ENCODE assay signal across 23 cellular contexts in genomic region chr19:17542042-17542441, GRCh38. TPM values are rescaled to one million over a fixed set of nuclear protein-coding genes. Genes with fewer than 3 reads are reported as not detected.
DNase-seq lines count a peak whose midpoint lies in the region; ATAC-seq and TF ChIP-seq lines count a peak whose summit lies in the region.
"Had no signal": no experiment of that assay in that cellular context is flagged by ENCODE, and none has a peak within 500 bp of the region (broad histone marks: within the 10 kb centered on the region; RNA-seq: fewer than 3 reads in every experiment).

No MANE protein-coding gene starts in this region.

- H3K9me3 ChIP-seq in gastroesophageal sphincter = no peaks in the 10 kb centered on the region
- H3K9me3 ChIP-seq: A549; BLaER1 treated with 17β-estradiol and CSF1 and Interleukin-3, amounts not matched to agents 10 nM and 100 nM had no signal

- H3K27ac Mint-ChIP-seq in memory B cell = no peak overlapping the region
- peak overlapping the region; percentile 19 for H3K27ac Mint-ChIP-seq in progenitor cell of endocrine pancreas
- H3K27ac Mint-ChIP-seq: HFFc6 had no signal

- no peaks in the 10 kb centered on the region for H3K27me3 Mint-ChIP-seq in memory B cell
- peaks cover 50% of the 10 kb centered on the region for H3K27me3 Mint-ChIP-seq in progenitor cell of endocrine pancreas
- H3K27me3 Mint-ChIP-seq: IgD-negative memory B cell had no signal

- no peak for TF ChIP-seq EP300 in gastroesophageal sphincter (IDR thresholded peaks at IDR 0.05)

- H3K27me3 ChIP-seq in gastroesophageal sphincter = no peaks in the 10 kb centered on the region
- H3K27me3 ChIP-seq: BLaER1 treated with 17β-estradiol and CSF1 and Interleukin-3, amounts not matched to agents 10 nM and 100 nM had no signal

- intact Hi-C loops in Right ventricle myocardium inferior (cut with DNase I) = no loop called here
- intact Hi-C loops in Right ventricle myocardium superior (cut with DNase I) = no loop called here

- TF ChIP-seq CTCF in progenitor cell of endocrine pancreas (IDR thresholded peaks at IDR 0.05; ENCODE audit: unreplicated experiment) (no peak), gastroesophageal sphincter (IDR thresholded peaks at IDR 0.05) (no peak)

- H3K27ac ChIP-seq in gastroesophageal sphincter = no peak overlapping the region
- H3K27ac ChIP-seq: 22Rv1, A549, GM23248 had no signal

- H3K36me3 ChIP-seq in gastroesophageal sphincter = no peaks in the 10 kb centered on the region

- H3K9me3 Mint-ChIP-seq in memory B cell (no peaks in the 10 kb centered on the region), progenitor cell of endocrine pancreas (ENCODE audit: low read depth) (no peaks in the 10 kb centered on the region)
- H3K9me3 Mint-ChIP-seq: CD8-positive, alpha-beta memory T cell; HFFc6; IgD-negative memory B cell had no signal

- no peak overlapping the region for H3K4me3 ChIP-seq in gastroesophageal sphincter
- H3K4me3 ChIP-seq: A549; BLaER1 treated with 17β-estradiol and CSF1 and Interleukin-3, amounts not matched to agents 10 nM and 100 nM; GM23248 had no signal

- ATAC-seq in Right ventricle myocardium inferior = no peak
- no peak for ATAC-seq in Right ventricle myocardium superior (ENCODE audit: poor library complexity)
- no peak for ATAC-seq in memory B cell (ENCODE audit: low read depth)
- no peak for ATAC-seq in gastroesophageal sphincter
- ATAC-seq: A549, HCT116, HepG2 had no signal

- peaks cover 42% of the 10 kb centered on the region for H3K4me1 Mint-ChIP-seq in memory B cell
- H3K4me1 Mint-ChIP-seq in progenitor cell of endocrine pancreas (ENCODE audit: low read depth) = no peaks in the 10 kb centered on the region

- H3K4me1 ChIP-seq in gastroesophageal sphincter = peaks cover 3 to 18% (median 8%) of the 10 kb centered on the region in 3 donors

- DNase-seq in Right ventricle myocardium inferior (ENCODE audit: missing footprints) (peak; percentile 60), Right ventricle myocardium superior (no peak), memory B cell (ENCODE audit: low spot score in 2 of 2) (no peak), progenitor cell of endocrine pancreas (ENCODE audit: low spot score, unreplicated experiment) (no peak), iPS-NIHi11 (ENCODE audit: low spot score) (no peak)
- no peak for DNase-seq in activated CD4-positive, alpha-beta T cell treated with anti-CD3 and anti-CD28 coated beads, Interleukin-2, amount 50 U/mL, for 48 hours
- DNase-seq: AML-193; CD8-positive, alpha-beta memory T cell; COR-L47; DMS 273 treated with DMSO at 0.1 percent for 48 hours; DMS53; DND-41; EL; GM23248; HFFc6; KBM-7 had no signal

- H3K4me3 Mint-ChIP-seq in memory B cell (peak overlapping the region; percentile 12), progenitor cell of endocrine pancreas (ENCODE audit: low read depth) (no peak overlapping the region)
- H3K4me3 Mint-ChIP-seq: HFFc6 had no signal

- 60% methylated on average over 2 of the region's 15 CpGs; no CpG with 5 or more reads in 1 of the 2 donors for WGBS in gastroesophageal sphincter (ENCODE audit: low coverage in 1 of 2), 2 donors

- H3K36me3 Mint-ChIP-seq in memory B cell (peaks cover 53% of the 10 kb centered on the region), progenitor cell of endocrine pancreas (ENCODE audit: insufficient read depth) (no peaks in the 10 kb centered on the region)
- H3K36me3 Mint-ChIP-seq: CD8-positive, alpha-beta memory T cell had no signal

- no peak for TF ChIP-seq POLR2A in gastroesophageal sphincter (IDR thresholded peaks at IDR 0.05)

RNA-seq across cellular contexts. Expression of gene COLGALT1, which starts 13.4 kb away (rescaled TPM):
- total RNA-seq in Right ventricle myocardium inferior (35.5 TPM), Right ventricle myocardium superior (29.9 TPM), progenitor cell of endocrine pancreas (53.6 and 54.3 TPM in 2 replicates), gastroesophageal sphincter (10 to 100 TPM; 54.7 to 78.9 (median 61.2) TPM)

RNA-seq across cellular contexts. Expression of gene PGLS, which starts 30.6 kb away (rescaled TPM):
- 20.8 TPM for total RNA-seq in Right ventricle myocardium inferior
- total RNA-seq in Right ventricle myocardium superior = 19.6 TPM
- total RNA-seq in progenitor cell of endocrine pancreas = 102 and 107 TPM in 2 replicates
- 10 to 100 TPM; 35.0 to 48.7 (median 39.9) TPM for total RNA-seq in gastroesophageal sphincter
